In the genomic region with DNA sequence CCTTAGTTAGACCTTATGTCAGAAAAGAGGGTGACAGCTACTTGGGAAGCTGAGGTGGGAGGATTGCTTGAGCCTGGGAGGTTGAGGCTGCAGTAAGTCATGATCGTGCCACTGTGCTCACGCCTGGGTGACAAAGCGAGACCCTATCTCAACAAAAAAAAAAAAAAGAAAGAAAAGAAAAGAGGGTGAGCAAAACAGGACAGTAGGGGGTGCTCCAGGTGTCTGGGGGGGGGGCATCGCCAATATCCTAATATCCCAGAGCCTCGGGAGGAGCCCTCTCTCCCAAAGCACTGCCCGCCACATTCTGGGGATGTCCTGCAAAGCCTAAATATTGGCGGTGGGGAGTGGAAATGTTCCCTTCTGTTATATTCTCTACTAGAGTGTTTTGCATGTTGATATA, we compare ENCODE assay signal across 18 cellular contexts.
"Had no signal": no experiment of that assay in that cellular context is flagged by ENCODE, and none has a peak within 500 bp of the region (broad histone marks: within the 10 kb centered on the region; RNA-seq: fewer than 3 reads in every experiment).

No MANE protein-coding gene starts in this region.

- ATAC-seq: heart right ventricle; naive thymus-derived CD4-positive, alpha-beta T cell; pancreas; right lobe of liver; stimulated activated effector memory CD8-positive, alpha-beta T cell treated with anti-CD3 and anti-CD28 coated beads, Interleukin-12 subunit alpha, Interleukin-12 subunit beta, amount 100 ng/mL, for 72 hours; stimulated activated naive CD8-positive, alpha-beta T cell treated with anti-CD3 and anti-CD28 coated beads, Interleukin-15, Interleukin-2, amounts not matched to agents 100 U/mL and 50 U/mL, for 24 hours had no signal

- H3K27me3 Mint-ChIP-seq: naive thymus-derived CD4-positive, alpha-beta T cell had no signal

- H3K4me3 ChIP-seq: heart right ventricle, pancreas, prostate gland, right lobe of liver, tibial nerve had no signal

- H3K36me3 ChIP-seq: heart right ventricle, neural progenitor cell, pancreas, prostate gland, right lobe of liver, tibial nerve had no signal

- H3K9ac ChIP-seq: neural progenitor cell had no signal

- H3K9me3 ChIP-seq: heart right ventricle, pancreas, prostate gland, right lobe of liver, tibial nerve had no signal

- H3K27me3 ChIP-seq: neural progenitor cell, pancreas, right lobe of liver, tibial nerve had no signal

- H3K4me1 ChIP-seq: prostate gland had no signal

- H2AFZ ChIP-seq: neural progenitor cell had no signal

- DNase-seq: effector CD4-positive, alpha-beta T cell; endodermal cell; heart right ventricle; hypothalamus; kidney glomerular epithelial cell; mesendoderm; naive thymus-derived CD4-positive, alpha-beta T cell; occipital lobe; pancreas; retina; right lobe of liver; stimulated activated CD4-positive, alpha-beta T cell treated with anti-CD3 and anti-CD28 coated beads, Interleukin-4, amount 100 ng/mL, for 1 hour; stimulated activated CD8-positive, alpha-beta memory T cell treated with anti-CD3 and anti-CD28 coated beads, Interleukin-4, amount 100 ng/mL, for 48 hours; stimulated activated naive CD8-positive, alpha-beta T cell treated with anti-CD3 and anti-CD28 coated beads, Interleukin-15, Interleukin-2, amounts not matched to agents 100 U/mL and 50 U/mL, for 24 hours had no signal

- H3K36me3 Mint-ChIP-seq: naive thymus-derived CD4-positive, alpha-beta T cell; neural progenitor cell; stimulated activated effector memory CD8-positive, alpha-beta T cell treated with anti-CD3 and anti-CD28 coated beads, Interleukin-12 subunit alpha, Interleukin-12 subunit beta, amount 100 ng/mL, for 72 hours had no signal

- H3K27ac Mint-ChIP-seq: endodermal cell; neural progenitor cell; stimulated activated effector memory CD8-positive, alpha-beta T cell treated with anti-CD3 and anti-CD28 coated beads, Interleukin-12 subunit alpha, Interleukin-12 subunit beta, amount 100 ng/mL, for 72 hours had no signal

- H3K4me3 Mint-ChIP-seq: endodermal cell; stimulated activated effector memory CD8-positive, alpha-beta T cell treated with anti-CD3 and anti-CD28 coated beads, Interleukin-12 subunit alpha, Interleukin-12 subunit beta, amount 100 ng/mL, for 72 hours had no signal

- H3K27ac ChIP-seq: heart right ventricle, neural progenitor cell, pancreas, prostate gland, right lobe of liver, tibial nerve had no signal

- H3K9me3 Mint-ChIP-seq: stimulated activated effector memory CD8-positive, alpha-beta T cell treated with anti-CD3 and anti-CD28 coated beads, Interleukin-12 subunit alpha, Interleukin-12 subunit beta, amount 100 ng/mL, for 72 hours had no signal
